ENCODE assay signal across 13 cellular contexts in the genomic region with DNA sequence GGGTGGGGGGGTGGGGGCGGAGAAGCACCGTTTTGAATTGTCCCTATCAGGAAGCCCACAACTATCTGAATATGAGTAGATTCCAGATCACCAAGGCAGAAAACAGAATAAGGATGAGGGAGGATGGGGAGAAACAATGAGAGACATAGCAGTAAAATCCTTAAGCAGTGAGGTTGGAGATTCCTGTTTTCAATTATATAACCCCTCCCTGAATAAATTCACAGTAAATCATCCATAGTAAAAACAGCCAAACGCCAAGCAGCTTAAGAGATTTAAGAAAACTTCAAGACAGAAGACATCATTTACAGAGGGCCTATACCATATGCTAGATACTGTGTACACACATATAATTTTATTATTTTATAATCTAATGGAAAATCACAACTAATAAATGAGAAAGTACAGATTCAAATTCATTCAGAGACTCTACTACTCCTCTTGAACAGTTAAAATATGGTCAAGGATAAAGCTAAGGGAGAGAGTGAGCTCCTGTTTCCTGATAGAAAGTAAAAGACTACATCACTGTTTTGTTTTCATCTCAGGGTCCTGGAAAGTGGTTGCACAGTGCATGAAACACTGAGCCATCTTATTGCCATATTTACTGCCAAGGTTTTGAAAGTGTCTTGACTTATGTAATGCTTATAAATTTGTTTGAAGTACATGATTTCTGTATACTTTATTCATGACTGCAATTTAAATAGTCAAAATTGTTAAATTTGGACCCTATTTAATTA.
A peak's percentile ranks its signal among the peaks of the same experiment; 100 is the strongest.
DNase-seq lines count a peak whose midpoint lies in the region; ATAC-seq and TF ChIP-seq lines count a peak whose summit lies in the region.
"Had no signal": no experiment of that assay in that cellular context is flagged by ENCODE, and none has a peak within 500 bp of the region (broad histone marks: within the 10 kb centered on the region; RNA-seq: fewer than 3 reads in every experiment).

No MANE protein-coding gene starts in this region.

- peaks cover 30% of the 10 kb centered on the region for H3F3A ChIP-seq in MM.1S (ENCODE audit: insufficient read depth, low read length)

- H3K79me2 ChIP-seq in MM.1S (ENCODE audit: low read length): peaks cover 96% of the 10 kb centered on the region

- no peak overlapping the region; the same call in 1 of the 2 replicates for H3K4me2 ChIP-seq in MM.1S (ENCODE audit: low read depth, low read length)
- H3K4me2 ChIP-seq: smooth muscle cell had no signal

- H3K27me3 ChIP-seq in MM.1S (replicated peaks; ENCODE audit: insufficient read depth, low read length): no peaks in the 10 kb centered on the region

- no peak for ATAC-seq in naive thymus-derived CD8-positive, alpha-beta T cell
- ATAC-seq in HG02981 (IDR thresholded peaks at IDR 0.05; ENCODE audit: unreplicated experiment): no peak
- no peak for ATAC-seq in GM21825 (IDR thresholded peaks at IDR 0.05; ENCODE audit: unreplicated experiment)

- no peak overlapping the region for H3K9ac ChIP-seq in MM.1S (ENCODE audit: low read length)

- no peaks in the 10 kb centered on the region for H3K27me3 Mint-ChIP-seq in activated naive CD8-positive, alpha-beta T cell
- no peaks in the 10 kb centered on the region for H3K27me3 Mint-ChIP-seq in naive thymus-derived CD8-positive, alpha-beta T cell

- no peak overlapping the region for H3K4me3 Mint-ChIP-seq in activated naive CD8-positive, alpha-beta T cell
- H3K4me3 Mint-ChIP-seq in naive thymus-derived CD8-positive, alpha-beta T cell: no peak overlapping the region

- no peaks in the 10 kb centered on the region for H3K9me3 ChIP-seq in MM.1S (replicated peaks; ENCODE audit: insufficient read depth, low read length)

- H2AFZ ChIP-seq in MM.1S (ENCODE audit: low read length): no peak overlapping the region

- peaks cover 19% of the 10 kb centered on the region; the same call in 1 of the 2 replicates for H3K36me3 ChIP-seq in MM.1S (replicated peaks; ENCODE audit: insufficient read depth, low read length)

- H4K20me1 ChIP-seq in MM.1S (ENCODE audit: insufficient read depth, low read length): 0 out of 2 replicates have a peak, but pooled peaks cover 4% of the 10 kb centered on the region

- no peaks in the 10 kb centered on the region for H3K9me2 ChIP-seq in MM.1S (replicated peaks; ENCODE audit: insufficient read depth, low read length)

- H3K27ac Mint-ChIP-seq in activated naive CD8-positive, alpha-beta T cell: peak overlapping the region; percentile 84
- H3K27ac Mint-ChIP-seq in naive thymus-derived CD8-positive, alpha-beta T cell: peak overlapping the region in 7 of 10 donors; percentile 4 to 79 (median 41)

- no peak for TF ChIP-seq CTCF in MM.1S (IDR thresholded peaks at IDR 0.05; ENCODE audit: low read length)

- peaks cover 32% of the 10 kb centered on the region for H3K4me1 Mint-ChIP-seq in activated naive CD8-positive, alpha-beta T cell (ENCODE audit: low read depth)
- peaks cover 10 to 32% (median 21%) of the 10 kb centered on the region in 4 donors for H3K4me1 Mint-ChIP-seq in naive thymus-derived CD8-positive, alpha-beta T cell

- H3K27ac ChIP-seq in MM.1S (ENCODE audit: low read length): peak overlapping the region; percentile 34; the same call in 1 of the 2 replicates

- POLR2A ChIA-PET in naive thymus-derived CD8-positive, alpha-beta T cell (lab: Charles Lee): interaction anchor here (0.9 kb wide), 1 partner anchor 18 kb away, joined by 3 read pairs; no protein-coding TSS in a partner anchor

- no peak overlapping the region for H3K4me3 ChIP-seq in MM.1S (ENCODE audit: low read length)
- H3K4me3 ChIP-seq: smooth muscle cell had no signal

- H3K4me1 ChIP-seq in MM.1S (ENCODE audit: low read length): peaks cover 47% of the 10 kb centered on the region

- no peaks in the 10 kb centered on the region for H3K9me3 Mint-ChIP-seq in activated naive CD8-positive, alpha-beta T cell (ENCODE audit: low read depth)
- no peaks in the 10 kb centered on the region for H3K9me3 Mint-ChIP-seq in naive thymus-derived CD8-positive, alpha-beta T cell

- peaks cover 3% of the 10 kb centered on the region for H3K36me3 Mint-ChIP-seq in activated naive CD8-positive, alpha-beta T cell
- H3K36me3 Mint-ChIP-seq in naive thymus-derived CD8-positive, alpha-beta T cell: peaks cover 0 to 15% (median 0%) of the 10 kb centered on the region in 3 donors

- DNase-seq in DMS79 treated with DMSO at 0.1 percent for 48 hours (lab: John Stamatoyannopoulos, UW) (peak; percentile 83), MM.1S (peak; percentile 47), KG1 (lab: John Stamatoyannopoulos, UW) (no peak)
- DNase-seq in naive thymus-derived CD8-positive, alpha-beta T cell: no peak
- DNase-seq: activated naive CD4-positive, alpha-beta T cell treated with anti-CD3 and anti-CD28 coated beads, Interleukin-2, amount 50 U/mL, for 16 hours; DMS 273 treated with DMSO at 0.1 percent for 48 hours; NCI-H226; SIG-M5; T-helper 9 cell had no signal

Comparison
In these comparisons a context has a peak if more than half of its experiments do, and no peak if none do; other contexts are left out.
1. DNase-seq: peak in DMS79 treated with DMSO at 0.1 percent for 48 hours (single experiment) and MM.1S (single experiment); none in naive thymus-derived CD8-positive, alpha-beta T cell (0 of 10) and KG1 (single experiment).